Comparison of ENCODE assay signal across 1 cellular context in genomic region chr10:62804384-62805138, GRCh38.
TF ChIP-seq lines count a peak whose summit lies in the region.

TSS of gene ADO (plus strand) at chr10:62804720. CDS start at chr10:62805060, 340 bp downstream.

TF ChIP-seq in K562, 482 proteins besides CTCF, POLR2A, EP300 and RAD21 (continued from another document and continues in another):
- peak; percentile 67; the same call in 1 of the 2 replicates for TF ChIP-seq FOXP4 (CRISPR knock-in tag; IDR thresholded peaks at IDR 0.05; ENCODE audit: borderline replicate concordance)
- TF ChIP-seq SAFB (IDR thresholded peaks at IDR 0.05; ENCODE audit: borderline replicate concordance, low read depth, low read length): no peak
- TF ChIP-seq KLF1 (tag; IDR thresholded peaks at IDR 0.05): no peak
- TF ChIP-seq ZNF133 (CRISPR knock-in tag; IDR thresholded peaks at IDR 0.05): no peak
- no peak for TF ChIP-seq HMG20A (CRISPR knock-in tag; conservative IDR thresholded peaks at IDR 0.05)
- peak; percentile 71 to 79 for TF ChIP-seq MAZ (CRISPR knock-in tag; conservative IDR thresholded peaks at IDR 0.05 in 1 of 2, IDR thresholded peaks at IDR 0.05 in 1 of 2)
- no peak for TF ChIP-seq GTF3C2 (IDR thresholded peaks at IDR 0.05; ENCODE audit: borderline replicate concordance, extremely low read depth, insufficient read length)
- TF ChIP-seq TAL1 (IDR thresholded peaks at IDR 0.05): no peak
- TF ChIP-seq FOXJ3 (CRISPR knock-in tag; IDR thresholded peaks at IDR 0.05): no peak
- no peak for TF ChIP-seq IFI16 (CRISPR knock-in tag; IDR thresholded peaks at IDR 0.05)
- TF ChIP-seq ZNF3 (CRISPR knock-in tag; IDR thresholded peaks at IDR 0.05): no peak
- TF ChIP-seq EHMT2 (IDR thresholded peaks at IDR 0.05): no peak; the same call in 1 of the 2 replicates
- TF ChIP-seq KDM4B (IDR thresholded peaks at IDR 0.05; ENCODE audit: borderline replicate concordance in 2 of 2, low read depth in 1 of 2): peak in 1 of 2 experiments; percentile 58; a peak in 1 of 4 replicates
- peak; percentile 83; the same call in 1 of the 2 replicates for TF ChIP-seq NFRKB (IDR thresholded peaks at IDR 0.05; ENCODE audit: low read depth)
- TF ChIP-seq FOXO4 (CRISPR knock-in tag; IDR thresholded peaks at IDR 0.05): no peak
- no peak for TF ChIP-seq CAMTA2 (CRISPR knock-in tag; conservative IDR thresholded peaks at IDR 0.05)
- TF ChIP-seq ARID3A (IDR thresholded peaks at IDR 0.05; ENCODE audit: borderline replicate concordance, low read depth, low read length): no peak
- no peak for TF ChIP-seq HOMEZ (CRISPR knock-in tag; IDR thresholded peaks at IDR 0.05)
- TF ChIP-seq ZNF780A (CRISPR knock-in tag; IDR thresholded peaks at IDR 0.05): no peak
- TF ChIP-seq BCLAF1 (IDR thresholded peaks at IDR 0.05; ENCODE audit: borderline replicate concordance in 1 of 2, control insufficient read depth in 1 of 2, low read depth in 2 of 2, low read length in 1 of 2): no peak
- TF ChIP-seq ID3 (CRISPR knock-in tag; IDR thresholded peaks at IDR 0.05): no peak
- no peak for TF ChIP-seq ID3 (tag; IDR thresholded peaks at IDR 0.05)
- peak; percentile 72 for TF ChIP-seq SUPT5H (IDR thresholded peaks at IDR 0.05)
- peak; percentile 65 for TF ChIP-seq REST (CRISPR knock-in tag; IDR thresholded peaks at IDR 0.05; ENCODE audit: low read depth)
- no peak for TF ChIP-seq ZKSCAN1 (IDR thresholded peaks at IDR 0.05; ENCODE audit: low read depth, low read length)
- TF ChIP-seq TBL1XR1 (IDR thresholded peaks at IDR 0.05; ENCODE audit: low read length in 2 of 2): peak in 1 of 2 experiments; percentile 65; a peak in 1 of 4 replicates
- TF ChIP-seq SPI1 (IDR thresholded peaks at IDR 0.05; ENCODE audit: borderline replicate concordance, low read depth, low read length): no peak
- peak; percentile 64 for TF ChIP-seq ZBTB33 (CRISPR knock-in tag; IDR thresholded peaks at IDR 0.05)
- TF ChIP-seq KAT2B (IDR thresholded peaks at IDR 0.05; ENCODE audit: low read depth, low read length): no peak
- TF ChIP-seq NKRF (IDR thresholded peaks at IDR 0.05; ENCODE audit: borderline replicate concordance): no peak; the same call in 1 of the 2 replicates
- TF ChIP-seq ZSCAN32 (CRISPR knock-in tag; IDR thresholded peaks at IDR 0.05): no peak
- TF ChIP-seq TFAM (CRISPR knock-in tag; conservative IDR thresholded peaks at IDR 0.05): no peak
- TF ChIP-seq POLR2AphosphoS2 (IDR thresholded peaks at IDR 0.05; ENCODE audit: low read length): no peak
- no peak; a peak in 1 of 4 replicates for TF ChIP-seq ETV6 (IDR thresholded peaks at IDR 0.05; ENCODE audit: borderline replicate concordance in 1 of 2, low read depth in 2 of 2, low read length in 1 of 2)
- TF ChIP-seq ETV6 (CRISPR knock-in tag; IDR thresholded peaks at IDR 0.05; ENCODE audit: borderline replicate concordance): no peak
- no peak for TF ChIP-seq SMARCA4 (IDR thresholded peaks at IDR 0.05)
- no peak for TF ChIP-seq RFX1 (IDR thresholded peaks at IDR 0.05)
- no peak for TF ChIP-seq BRF1 (IDR thresholded peaks at IDR 0.05; ENCODE audit: borderline replicate concordance, extremely low read depth, insufficient read length)
- peak; percentile 93 for TF ChIP-seq HCFC1 (IDR thresholded peaks at IDR 0.05; ENCODE audit: low read depth, low read length)
